ENCODE assay signal across 13 cellular contexts in genomic region chr2:241724259-241724974, GRCh38. TPM values are rescaled to one million over a fixed set of nuclear protein-coding genes. Genes with fewer than 3 reads are reported as not detected.
DNase-seq lines count a peak whose midpoint lies in the region; ATAC-seq, FAIRE-seq and TF ChIP-seq lines count a peak whose summit lies in the region.
"Had no signal": no experiment of that assay in that cellular context is flagged by ENCODE, and none has a peak within 500 bp of the region (broad histone marks: within the 10 kb centered on the region; RNA-seq: fewer than 3 reads in every experiment).

No MANE protein-coding gene starts in this region.

- no peaks in the 10 kb centered on the region for H3F3A ChIP-seq in GM23338 (replicated peaks; ENCODE audit: low read depth)

- no peak overlapping the region for H3K27ac ChIP-seq in GM23338 (ENCODE audit: low read depth)
- no peak overlapping the region for H3K27ac ChIP-seq in WERI-Rb-1
- H3K27ac ChIP-seq in keratinocyte (ENCODE audit: control insufficient read depth, insufficient read depth, low read length): no peak overlapping the region
- H3K27ac ChIP-seq: ascending aorta had no signal

- no peaks in the 10 kb centered on the region for H3K9me2 ChIP-seq in GM23338 (ENCODE audit: insufficient read depth)

- H3K9me3 Mint-ChIP-seq in GM23338: peaks cover 30% of the 10 kb centered on the region

- TF ChIP-seq CTCF in GM23338 (conservative IDR thresholded peaks at IDR 0.05; ENCODE audit: low read depth in 2 of 2): peak; percentile 57 to 85
- TF ChIP-seq CTCF in WERI-Rb-1 (IDR thresholded peaks at IDR 0.05; ENCODE audit: low read depth, low read length): peak; percentile 51
- TF ChIP-seq CTCF in keratinocyte (optimal IDR thresholded peaks at IDR 0.05 in 1 of 3, IDR thresholded peaks at IDR 0.05 in 1 of 3, conservative IDR thresholded peaks at IDR 0.05 in 1 of 3; ENCODE audit: extremely low read depth in 1 of 3, insufficient read depth in 2 of 3, low read length in 3 of 3): peak; percentile 14 to 53 (median 32)

- no peak overlapping the region for H3K4me3 Mint-ChIP-seq in GM23338

- H2AFZ ChIP-seq in GM23338 (no peak overlapping the region), keratinocyte (ENCODE audit: control insufficient read depth, low read length) (no peak overlapping the region)

- H3K27me3 ChIP-seq in GM23338 (ENCODE audit: insufficient read depth) (no peaks in the 10 kb centered on the region), WERI-Rb-1 (ENCODE audit: insufficient read depth, low read depth, severe bottlenecking) (no peaks in the 10 kb centered on the region), keratinocyte (ENCODE audit: control insufficient read depth, extremely low read depth, insufficient read depth, low read length) (no peaks in the 10 kb centered on the region)
- H3K27me3 ChIP-seq: ascending aorta had no signal

- H3K27ac Mint-ChIP-seq in GM23338: no peak overlapping the region; the same call in 1 of the 2 replicates

- DNase-seq in DMS 273 (lab: John Stamatoyannopoulos, UW; ENCODE audit: unreplicated experiment) (peak; percentile 29), DMS 273 treated with DMSO at 0.1 percent for 48 hours (lab: John Stamatoyannopoulos, UW) (no peak), GM23338 (ENCODE audit: low spot score) (peak; percentile 71), WERI-Rb-1 (peak; percentile 34), keratinocyte (ENCODE audit: low read depth, low spot score) (no peak), NCI-H748 treated with DMSO at 0.1 percent for 48 hours (lab: John Stamatoyannopoulos, UW) (no peak)
- DNase-seq: mammary epithelial cell, NCI-H1436, right cardiac atrium had no signal

- no peaks in the 10 kb centered on the region for H3K9me1 ChIP-seq in keratinocyte (ENCODE audit: control insufficient read depth, extremely low read depth, insufficient read depth, low read length)

- FAIRE-seq in keratinocyte (lab: Jason Lieb, UNC): no peak

- H4K20me1 ChIP-seq in GM23338 (replicated peaks; ENCODE audit: insufficient read depth): peaks cover 5% of the 10 kb centered on the region
- no peaks in the 10 kb centered on the region for H4K20me1 ChIP-seq in keratinocyte (ENCODE audit: control insufficient read depth, extremely low read depth, insufficient read depth, low read length)

- H3K79me2 ChIP-seq in GM23338 (replicated peaks; ENCODE audit: insufficient read depth) (no peaks in the 10 kb centered on the region), keratinocyte (ENCODE audit: control insufficient read depth, insufficient read depth, low read length) (no peaks in the 10 kb centered on the region)

- H3K9ac ChIP-seq in keratinocyte (ENCODE audit: control insufficient read depth, extremely low read depth, insufficient read depth, low read length): no peak overlapping the region

- ATAC-seq in GM23338 (peak; percentile 88), HG02852 (IDR thresholded peaks at IDR 0.05; ENCODE audit: unreplicated experiment) (no peak), GM18909 (IDR thresholded peaks at IDR 0.05; ENCODE audit: poor library complexity, unreplicated experiment) (no peak)
- ATAC-seq: right cardiac atrium had no signal

- peaks cover 61% of the 10 kb centered on the region for H3K36me3 Mint-ChIP-seq in GM23338 (ENCODE audit: low read depth)

- no peak overlapping the region for H3K4me2 ChIP-seq in GM23338
- no peak overlapping the region for H3K4me2 ChIP-seq in keratinocyte (ENCODE audit: control insufficient read depth, extremely low read depth, insufficient read depth, low read depth, low read length)

- dilution Hi-C loops in keratinocyte (cut with MboI; ENCODE audit: extremely low pct_ligation_motif_present, low sequenced_read_pairs): no loop called here

- H3K36me3 ChIP-seq in GM23338 (ENCODE audit: insufficient read depth): peaks cover 7% of the 10 kb centered on the region
- H3K36me3 ChIP-seq in WERI-Rb-1: peaks cover 62% of the 10 kb centered on the region
- peaks cover 8 to 16% of the 10 kb centered on the region in 2 experiments for H3K36me3 ChIP-seq in keratinocyte (ENCODE audit: control insufficient read depth in 2 of 2, extremely low read depth in 1 of 2, insufficient read depth in 2 of 2, low read length in 2 of 2)

- H3K27me3 Mint-ChIP-seq in GM23338 (ENCODE audit: insufficient read depth, low read depth, poor library complexity): peaks cover 12% of the 10 kb centered on the region

- no peak overlapping the region for H3K4me3 ChIP-seq in GM23338
- no peak overlapping the region for H3K4me3 ChIP-seq in WERI-Rb-1 (ENCODE audit: low read depth, low read length)
- H3K4me3 ChIP-seq in keratinocyte (ENCODE audit: control insufficient read depth in 2 of 3, extremely low read depth in 1 of 3, insufficient read depth in 2 of 3, low read depth in 1 of 3, low read length in 3 of 3): no peak overlapping the region
- H3K4me3 ChIP-seq: ascending aorta had no signal

- no peaks in the 10 kb centered on the region for H3K4me1 ChIP-seq in GM23338 (ENCODE audit: insufficient read depth)
- H3K4me1 ChIP-seq in keratinocyte (ENCODE audit: control insufficient read depth, extremely low read depth, insufficient read depth, low read length): no peaks in the 10 kb centered on the region
- H3K4me1 ChIP-seq: ascending aorta had no signal

- peaks cover 4% of the 10 kb centered on the region for H3K9me3 ChIP-seq in WERI-Rb-1 (ENCODE audit: severe bottlenecking)
- H3K9me3 ChIP-seq in keratinocyte (ENCODE audit: control insufficient read depth, low read depth, low read length): no peaks in the 10 kb centered on the region
- H3K9me3 ChIP-seq: ascending aorta had no signal

- no peaks in the 10 kb centered on the region for H3K4me1 Mint-ChIP-seq in GM23338

TF ChIP-seq in GM23338, 12 proteins besides CTCF, POLR2A, EP300 and RAD21 (continues in another document):
- TF ChIP-seq CREB1 (CRISPR knock-in tag; IDR thresholded peaks at IDR 0.05; ENCODE audit: low read depth) (no peak), STAT1 (IDR thresholded peaks at IDR 0.05; ENCODE audit: unreplicated experiment) (no peak), ETS1 (IDR thresholded peaks at IDR 0.05) (no peak), NANOG (IDR thresholded peaks at IDR 0.05; ENCODE audit: borderline replicate concordance) (no peak), EZH2phosphoT487 (IDR thresholded peaks at IDR 0.05; ENCODE audit: unreplicated experiment) (no peak), ZNF331 (CRISPR knock-in tag; IDR thresholded peaks at IDR 0.05; ENCODE audit: low read depth) (no peak)

RNA-seq across cellular contexts. Expression of gene D2HGDH, which starts 10.0 kb away (rescaled TPM):
- total RNA-seq in GM23338 (2014; rRNA removed; shearing (Covaris generic)): 8.3 and 17.3 TPM in 2 replicates
- polyA plus RNA-seq in GM23338 (2016; fragmentation: Nextera tagmentation; extraction: Ambion mirVana): 3.7 and 4.6 TPM in 2 replicates
- polyA plus RNA-seq in keratinocyte: 5.4 to 10.8 TPM (median 5.8 TPM) in 3 replicates
- 5.2 TPM for polyA plus RNA-seq in keratinocyte (2011; ENCODE audit: low read depth)
- 1.8 and 3.6 TPM in 2 replicates for polyA plus RNA-seq in keratinocyte (2011; cell fraction: cytosol; rRNA removed)
- polyA plus RNA-seq in keratinocyte (2011; cell fraction: nucleus; rRNA removed): 36.2 and 50.0 TPM in 2 replicates
- 9.2 and 12.3 TPM in 2 replicates for polyA plus RNA-seq in keratinocyte (2012; ENCODE audit: low replicate concordance)
- 5.4 to 14.3 TPM (median 9.4 TPM) in 3 replicates for polyA minus RNA-seq in keratinocyte
- polyA minus RNA-seq in keratinocyte (2011; cell fraction: cytosol; rRNA and poly(A)+ RNA removed): 7.3 TPM
- 10.9 and 11.3 TPM in 2 replicates for polyA minus RNA-seq in keratinocyte (2011; cell fraction: nucleus; rRNA and poly(A)+ RNA removed)

RNA-seq across cellular contexts. Expression of gene ING5, which starts 22.6 kb away (rescaled TPM):
- 42.5 and 49.5 TPM in 2 replicates for total RNA-seq in GM23338 (2014; rRNA removed; shearing (Covaris generic))
- 25.7 and 27.6 TPM in 2 replicates for polyA plus RNA-seq in GM23338 (2016; fragmentation: Nextera tagmentation; extraction: Ambion mirVana)
- polyA plus RNA-seq in keratinocyte: 17.3 to 21.1 TPM (median 19.1 TPM) in 3 replicates
- 22.5 TPM for polyA plus RNA-seq in keratinocyte (2011; ENCODE audit: low read depth)
- 11.5 and 12.4 TPM in 2 replicates for polyA plus RNA-seq in keratinocyte (2011; cell fraction: cytosol; rRNA removed)
- 51.0 and 60.7 TPM in 2 replicates for polyA plus RNA-seq in keratinocyte (2011; cell fraction: nucleus; rRNA removed)
- 13.0 and 15.6 TPM in 2 replicates for polyA plus RNA-seq in keratinocyte (2012; ENCODE audit: low replicate concordance)
- polyA minus RNA-seq in keratinocyte: 20.9 to 25.1 TPM (median 22.4 TPM) in 3 replicates
- 7.1 TPM for polyA minus RNA-seq in keratinocyte (2011; cell fraction: cytosol; rRNA and poly(A)+ RNA removed)
- 7.8 and 11.6 TPM in 2 replicates for polyA minus RNA-seq in keratinocyte (2011; cell fraction: nucleus; rRNA and poly(A)+ RNA removed)

RNA-seq across cellular contexts. Expression of gene DTYMK, which starts 37.8 kb away (rescaled TPM):
- 38.9 and 55.4 TPM in 2 replicates for total RNA-seq in GM23338 (2014; rRNA removed; shearing (Covaris generic))
- polyA plus RNA-seq in GM23338 (2016; fragmentation: Nextera tagmentation; extraction: Ambion mirVana): 65.4 and 69.5 TPM in 2 replicates
- 19.4 to 32.1 TPM (median 31.6 TPM) in 3 replicates for polyA plus RNA-seq in keratinocyte
- 25.3 TPM for polyA plus RNA-seq in keratinocyte (2011; ENCODE audit: low read depth)
- 16.7 and 23.1 TPM in 2 replicates for polyA plus RNA-seq in keratinocyte (2011; cell fraction: cytosol; rRNA removed)
- polyA plus RNA-seq in keratinocyte (2011; cell fraction: nucleus; rRNA removed): 15.3 and 18.7 TPM in 2 replicates
- 13.2 and 32.3 TPM in 2 replicates for polyA plus RNA-seq in keratinocyte (2012; ENCODE audit: low replicate concordance)
- polyA minus RNA-seq in keratinocyte: 8.7 to 24.7 TPM (median 11.0 TPM) in 3 replicates
- 12.5 TPM for polyA minus RNA-seq in keratinocyte (2011; cell fraction: cytosol; rRNA and poly(A)+ RNA removed)
- polyA minus RNA-seq in keratinocyte (2011; cell fraction: nucleus; rRNA and poly(A)+ RNA removed): 5.5 and 6.1 TPM in 2 replicates

RNA-seq across cellular contexts. Expression of gene GAL3ST2, which starts 52.2 kb away (rescaled TPM):
- total RNA-seq in GM23338 (2014; rRNA removed; shearing (Covaris generic)): 0.24 and 1.5 TPM in 2 replicates
- polyA plus RNA-seq in GM23338 (2016; fragmentation: Nextera tagmentation; extraction: Ambion mirVana) (0.19 TPM in 1 of 2 replicates, not detected in the other), keratinocyte (0.05 TPM in 1 of 3 replicates, not detected in the others)
- polyA plus RNA-seq in keratinocyte (2011; ENCODE audit: low read depth): not detected
- polyA plus RNA-seq in keratinocyte (2011; cell fraction: cytosol; rRNA removed): not detected in 2 replicates
- polyA plus RNA-seq in keratinocyte (2011; cell fraction: nucleus; rRNA removed): not detected in 2 replicates
- polyA plus RNA-seq in keratinocyte (2012; ENCODE audit: low replicate concordance): not detected in 2 replicates
- not detected in 3 replicates for polyA minus RNA-seq in keratinocyte
- polyA minus RNA-seq in keratinocyte (2011; cell fraction: cytosol; rRNA and poly(A)+ RNA removed): not detected
- not detected in 2 replicates for polyA minus RNA-seq in keratinocyte (2011; cell fraction: nucleus; rRNA and poly(A)+ RNA removed)
- total RNA-seq: A172, ascending aorta, mammary epithelial cell had no signal
- polyA plus RNA-seq: mammary epithelial cell had no signal

Comparison
In these comparisons a context has a peak if more than half of its experiments do, and no peak if none do; other contexts are left out.
1. DNase-seq: peak in DMS 273 (single experiment), GM23338 (single experiment) and WERI-Rb-1 (single experiment); none in DMS 273 treated with DMSO at 0.1 percent for 48 hours (single experiment), keratinocyte (single experiment) and NCI-H748 treated with DMSO at 0.1 percent for 48 hours (single experiment).
2. Peak in every context shown above with its lines, with median percentiles within 50 percentile points of each other: CTCF ChIP-seq.